Comparison of ENCODE assay signal across 17 cellular contexts in genomic region chr11:35104655-35105054, GRCh38.
"Had no signal": no experiment of that assay in that cellular context is flagged by ENCODE, and none has a peak within 500 bp of the region (broad histone marks: within the 10 kb centered on the region; RNA-seq: fewer than 3 reads in every experiment).

No MANE protein-coding gene starts in this region.

- H3K27ac ChIP-seq: foreskin keratinocyte, neural progenitor cell, ovary, right atrium auricular region, upper lobe of left lung, vagina had no signal

- H3K9me3 ChIP-seq: ovary, right atrium auricular region, tibial artery, upper lobe of left lung, vagina had no signal

- H3K27me3 ChIP-seq: foreskin keratinocyte, neural progenitor cell, ovary, right atrium auricular region, tibial artery, upper lobe of left lung, vagina had no signal

- H3K4me3 ChIP-seq: lung, neural progenitor cell, ovary, right atrium auricular region, tibial artery, upper lobe of left lung, vagina had no signal

- H3K9ac ChIP-seq: neural progenitor cell had no signal

- H3K4me2 ChIP-seq: neural progenitor cell had no signal

- DNase-seq: dermis blood vessel endothelial cell; foreskin keratinocyte; immature natural killer cell; kidney; mesenchymal stem cell; midbrain; nucleus accumbens; ovary; small intestine; stimulated activated CD4-positive, alpha-beta T cell treated with anti-CD3 and anti-CD28 coated beads, Interleukin-12 subunit alpha, Interleukin-12 subunit beta, amount 100 ng/mL, for 4 hours; stimulated activated naive CD4-positive, alpha-beta T cell; upper lobe of left lung had no signal

- H3K36me3 ChIP-seq: neural progenitor cell, ovary, right atrium auricular region, tibial artery, upper lobe of left lung, vagina had no signal

- H3K4me1 ChIP-seq: neural progenitor cell had no signal

- FAIRE-seq: kidney, small intestine had no signal
